In the genomic region with DNA sequence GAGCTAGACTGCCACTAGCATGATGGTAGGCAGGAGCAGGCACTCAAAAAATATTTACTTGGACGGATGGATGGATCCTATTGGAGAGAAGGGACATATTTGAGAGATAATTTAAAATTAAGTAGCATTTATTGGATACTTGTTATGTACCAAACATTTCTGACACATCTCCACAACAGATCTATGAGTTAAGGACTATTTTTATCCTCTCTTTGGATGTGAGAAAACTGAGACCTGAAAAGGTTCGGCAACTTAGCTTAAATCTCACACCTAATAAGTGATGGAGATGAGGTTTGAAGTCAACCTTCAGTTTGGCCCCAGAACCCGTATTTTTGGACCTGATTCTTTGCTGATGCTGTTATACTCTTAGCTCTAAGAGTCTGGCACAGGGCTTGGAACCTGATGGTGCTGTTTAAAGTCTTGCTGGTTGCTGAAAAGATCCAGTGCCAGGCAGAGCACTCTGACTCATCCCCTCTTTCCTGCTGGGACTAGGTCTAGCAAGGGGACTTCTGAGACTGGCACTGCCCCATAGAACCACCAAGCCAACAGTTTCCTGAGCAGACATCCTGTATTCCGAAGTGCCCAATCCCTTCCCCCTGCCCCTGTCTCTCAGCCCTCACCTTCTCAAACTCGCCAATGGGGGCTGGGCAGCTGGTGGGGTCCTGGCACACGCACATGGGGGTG, we compare ENCODE assay signal across 11 cellular contexts. TPM values are rescaled to one million over a fixed set of nuclear protein-coding genes. Genes with fewer than 3 reads are reported as not detected.
DNase-seq lines count a peak whose midpoint lies in the region; ATAC-seq and TF ChIP-seq lines count a peak whose summit lies in the region.
"Had no signal": no experiment of that assay in that cellular context is flagged by ENCODE, and none has a peak within 500 bp of the region (broad histone marks: within the 10 kb centered on the region; RNA-seq: fewer than 3 reads in every experiment).

No MANE protein-coding gene starts in this region.

- ATAC-seq in psoas muscle: peak; percentile 72 to 81 (median 73)
- no peak for ATAC-seq in GM21529 (IDR thresholded peaks at IDR 0.05; ENCODE audit: unreplicated experiment)
- ATAC-seq in stimulated activated memory B cell treated with anti-CD40 and anti-IgM and Interleukin-4, amounts not matched to agents 10 μg/mL and 1 μg/mL and 100 μg/mL, for 72 hours: no peak

- H3K4me3 Mint-ChIP-seq in stimulated activated memory B cell treated with anti-CD40 and anti-IgM and Interleukin-4, amounts not matched to agents 10 μg/mL and 1 μg/mL and 100 μg/mL, for 72 hours: no peak overlapping the region
- H3K4me3 Mint-ChIP-seq: activated naive CD8-positive, alpha-beta T cell treated with anti-CD3 and anti-CD28 coated beads, Interleukin-2, amount 10 ng/mL, durations not matched to agents 7 days and 5 days had no signal

- peak overlapping the region; percentile 93 for H3K27ac ChIP-seq in left ventricle myocardium inferior (replicated peaks)
- H3K27ac ChIP-seq in psoas muscle: peak overlapping the region; percentile 89
- H3K27ac ChIP-seq: BLaER1 treated with 17β-estradiol and CSF1 and Interleukin-3, amounts not matched to agents 10 nM and 100 nM had no signal

- H3K4me1 Mint-ChIP-seq in stimulated activated memory B cell treated with anti-CD40 and anti-IgM and Interleukin-4, amounts not matched to agents 10 μg/mL and 1 μg/mL and 100 μg/mL, for 72 hours: no peaks in the 10 kb centered on the region

- 49 to 69% (median 54%) methylated on average over 6 of the region's 6 CpGs for WGBS in psoas muscle, 3 donors

- peak; percentile 47 for DNase-seq in G401 (ENCODE audit: low spot score)
- peak; percentile 84 for DNase-seq in amniotic epithelial cell (ENCODE audit: low read depth)
- DNase-seq in left ventricle myocardium inferior: no peak
- no peak for DNase-seq in psoas muscle
- no peak for DNase-seq in NCI-H2029 treated with DMSO at 0.1 percent for 48 hours (lab: John Stamatoyannopoulos, UW)
- no peak for DNase-seq in COLO829 (ENCODE audit: low spot score)
- DNase-seq: activated CD4-positive, alpha-beta T cell treated with anti-CD3 and anti-CD28 coated beads for 48 hours; activated naive CD8-positive, alpha-beta T cell treated with anti-CD3 and anti-CD28 coated beads, Interleukin-2, amount 10 ng/mL, durations not matched to agents 7 days and 5 days had no signal

- H3K27me3 ChIP-seq in left ventricle myocardium inferior (ENCODE audit: low read depth) (no peaks in the 10 kb centered on the region), psoas muscle (ENCODE audit: insufficient read depth in 3 of 3, low read length in 2 of 3) (no peaks in the 10 kb centered on the region)
- H3K27me3 ChIP-seq: BLaER1 treated with 17β-estradiol and CSF1 and Interleukin-3, amounts not matched to agents 10 nM and 100 nM had no signal

- no peak overlapping the region for H3K27ac Mint-ChIP-seq in stimulated activated memory B cell treated with anti-CD40 and anti-IgM and Interleukin-4, amounts not matched to agents 10 μg/mL and 1 μg/mL and 100 μg/mL, for 72 hours
- H3K27ac Mint-ChIP-seq: activated naive CD8-positive, alpha-beta T cell treated with anti-CD3 and anti-CD28 coated beads, Interleukin-2, amount 10 ng/mL, durations not matched to agents 7 days and 5 days had no signal

- H3K4me3 ChIP-seq in left ventricle myocardium inferior (no peak overlapping the region), psoas muscle (no peak overlapping the region)
- H3K4me3 ChIP-seq: BLaER1 treated with 17β-estradiol and CSF1 and Interleukin-3, amounts not matched to agents 10 nM and 100 nM had no signal

- H3K27me3 Mint-ChIP-seq in stimulated activated memory B cell treated with anti-CD40 and anti-IgM and Interleukin-4, amounts not matched to agents 10 μg/mL and 1 μg/mL and 100 μg/mL, for 72 hours: no peaks in the 10 kb centered on the region

- peaks cover 100% of the 10 kb centered on the region for H3K4me1 ChIP-seq in left ventricle myocardium inferior
- H3K4me1 ChIP-seq in psoas muscle: peaks cover 59% of the 10 kb centered on the region

- in situ Hi-C loops in G401 (cut with HindIII; ENCODE audit: low sequenced_read_pairs): no loop called here

- no peak for TF ChIP-seq CTCF in left ventricle myocardium inferior (IDR thresholded peaks at IDR 0.05; ENCODE audit: borderline replicate concordance)
- TF ChIP-seq CTCF in psoas muscle (IDR thresholded peaks at IDR 0.05): no peak

- H3K9me3 ChIP-seq in left ventricle myocardium inferior (replicated peaks): no peaks in the 10 kb centered on the region
- no peaks in the 10 kb centered on the region for H3K9me3 ChIP-seq in psoas muscle
- H3K9me3 ChIP-seq: BLaER1 treated with 17β-estradiol and CSF1 and Interleukin-3, amounts not matched to agents 10 nM and 100 nM had no signal

- H3K36me3 Mint-ChIP-seq in stimulated activated memory B cell treated with anti-CD40 and anti-IgM and Interleukin-4, amounts not matched to agents 10 μg/mL and 1 μg/mL and 100 μg/mL, for 72 hours: no peaks in the 10 kb centered on the region
- H3K36me3 Mint-ChIP-seq: activated naive CD8-positive, alpha-beta T cell treated with anti-CD3 and anti-CD28 coated beads, Interleukin-2, amount 10 ng/mL, durations not matched to agents 7 days and 5 days had no signal

- no peaks in the 10 kb centered on the region for H3K9me3 Mint-ChIP-seq in stimulated activated memory B cell treated with anti-CD40 and anti-IgM and Interleukin-4, amounts not matched to agents 10 μg/mL and 1 μg/mL and 100 μg/mL, for 72 hours
- H3K9me3 Mint-ChIP-seq: activated naive CD8-positive, alpha-beta T cell treated with anti-CD3 and anti-CD28 coated beads, Interleukin-2, amount 10 ng/mL, durations not matched to agents 7 days and 5 days had no signal

- intact Hi-C loops in left ventricle myocardium inferior (cut with micrococcal nuclease) (no loop called here), psoas muscle (cut with DNase I) (loop anchor here in 1 of 2 donors (10.0 kb wide), 1 partner anchor 646 kb away; a partner anchor contains a TSS)

- H3K36me3 ChIP-seq in left ventricle myocardium inferior: peaks cover 83% of the 10 kb centered on the region
- peaks cover 0 to 98% of the 10 kb centered on the region in 2 donors for H3K36me3 ChIP-seq in psoas muscle (ENCODE audit: insufficient read depth in 1 of 2, low read depth in 1 of 2)

RNA-seq across cellular contexts. Expression of a gene that starts 15.6 kb away (rescaled TPM):
- total RNA-seq in G401 (2014; rRNA removed; shearing (Covaris generic)): 194 and 247 TPM in 2 replicates
- total RNA-seq in left ventricle myocardium inferior (477 TPM), psoas muscle (100 to 1,000 TPM; 175 to 687 (median 372) TPM)
- polyA plus RNA-seq in psoas muscle: 100 to 1,000 TPM; 111 to 331 (median 170) TPM

Comparison
In these comparisons a context has a peak if more than half of its experiments do, and no peak if none do; other contexts are left out.
1. DNase-seq: peak in G401 (single experiment) and amniotic epithelial cell (single experiment); none in left ventricle myocardium inferior (single experiment), psoas muscle (0 of 2), NCI-H2029 treated with DMSO at 0.1 percent for 48 hours (single experiment) and COLO829 (single experiment).
2. ATAC-seq: peak in psoas muscle (4 of 4); none in GM21529 (single experiment) and stimulated activated memory B cell treated with anti-CD40 and anti-IgM and Interleukin-4, amounts not matched to agents 10 μg/mL and 1 μg/mL and 100 μg/mL, for 72 hours (single experiment).